9 cellular contexts compared by ENCODE assay signal in the genomic region with DNA sequence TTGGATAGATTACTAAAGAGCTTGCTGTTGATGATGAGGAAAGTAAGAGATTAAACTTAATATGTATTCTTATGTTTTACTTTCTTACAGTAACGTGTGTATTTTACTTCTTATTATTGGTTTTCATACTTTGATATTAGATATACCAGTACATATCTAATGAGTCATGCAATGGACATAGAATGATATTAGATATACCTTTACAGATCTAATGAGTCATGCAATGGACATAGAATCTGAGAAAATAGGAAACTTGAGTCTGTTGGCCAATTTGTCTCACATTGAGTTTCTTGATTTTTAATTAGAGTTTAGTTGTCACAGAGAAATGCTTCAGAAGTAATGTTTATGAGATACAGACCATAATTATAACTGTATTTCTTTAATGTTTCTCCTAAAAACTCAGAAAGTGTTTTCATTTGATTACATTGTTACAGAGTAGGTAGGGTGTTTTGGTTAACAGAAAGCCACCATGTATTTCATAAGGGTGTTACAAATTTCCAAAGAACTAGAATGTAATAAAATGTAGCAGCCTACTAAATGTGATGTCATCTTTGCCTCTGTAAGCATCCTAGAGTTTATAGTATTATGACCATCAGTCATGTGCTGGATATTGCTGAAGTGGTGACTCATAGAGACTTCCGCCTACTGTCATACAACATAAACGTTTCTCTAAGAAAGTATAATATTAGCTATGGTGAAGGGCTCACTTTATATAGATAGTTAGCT. TPM values are rescaled to one million over a fixed set of nuclear protein-coding genes. Genes with fewer than 3 reads are reported as not detected.
DNase-seq lines count a peak whose midpoint lies in the region; ATAC-seq, FAIRE-seq and TF ChIP-seq lines count a peak whose summit lies in the region.
"Had no signal": no experiment of that assay in that cellular context is flagged by ENCODE, and none has a peak within 500 bp of the region (broad histone marks: within the 10 kb centered on the region; RNA-seq: fewer than 3 reads in every experiment).

No MANE protein-coding gene starts in this region.

- ATAC-seq in pancreas: no peak
- ATAC-seq in heart right ventricle: no peak
- ATAC-seq: effector memory CD8-positive, alpha-beta T cell had no signal

- peak; percentile 51 for DNase-seq in GF-D8 (lab: John Stamatoyannopoulos, UW)
- DNase-seq in NCI-H2227 treated with DMSO at 0.1 percent for 48 hours (lab: John Stamatoyannopoulos, UW): peak; percentile 2
- DNase-seq in dedifferentiated amniotic fluid mesenchymal stem cell (ENCODE audit: extremely low spot score): peak; percentile 69
- DNase-seq in pancreas: no peak
- DNase-seq in ureter (ENCODE audit: low spot score): no peak
- no peak for DNase-seq in NK-92 (lab: John Stamatoyannopoulos, UW; ENCODE audit: unreplicated experiment)
- no peak for DNase-seq in dorsolateral prefrontal cortex
- no peak for DNase-seq in heart right ventricle
- DNase-seq: effector memory CD8-positive, alpha-beta T cell had no signal

- intact Hi-C loops in pancreas (cut with DNase I): no loop called here
- intact Hi-C loops in dorsolateral prefrontal cortex (cut with DNase I): no loop called here
- intact Hi-C loops in heart right ventricle (cut with DNase I): loop anchor here in 2 of 10 donors (10.0 kb wide), 2 partner anchors 158 to 312 kb away; a partner anchor contains a TSS

- FAIRE-seq in pancreas (lab: Jason Lieb, UNC): peak; percentile 87

- WGBS in pancreas, 2 donors: 70 to 81% methylated on average over 3 of the region's 3 CpGs
- WGBS in heart right ventricle, 2 donors: 68 to 72% methylated on average over 3 of the region's 3 CpGs

- H3K4me1 ChIP-seq in pancreas: peaks cover 0 to 9% (median 5%) of the 10 kb centered on the region in 3 donors
- H3K4me1 ChIP-seq in heart right ventricle: peaks cover 0 to 31% (median 17%) of the 10 kb centered on the region in 9 donors

- H3K27me3 ChIP-seq in pancreas: peaks cover 0 to 4% (median 0%) of the 10 kb centered on the region in 4 donors
- H3K27me3 ChIP-seq in dorsolateral prefrontal cortex: peaks cover 0 to 5% (median 0%) of the 10 kb centered on the region in 45 donors
- peaks cover 0 to 5% (median 0%) of the 10 kb centered on the region in 7 donors for H3K27me3 ChIP-seq in heart right ventricle

- H3K9me3 ChIP-seq in pancreas: no peaks in the 10 kb centered on the region
- peaks cover 0 to under 1% (median 0%) of the 10 kb centered on the region in 11 donors for H3K9me3 ChIP-seq in heart right ventricle

- no peak for TF ChIP-seq CTCF in pancreas (IDR thresholded peaks at IDR 0.05)
- TF ChIP-seq CTCF in dorsolateral prefrontal cortex (IDR thresholded peaks at IDR 0.05 in 54 of 56, conservative IDR thresholded peaks at IDR 0.05 in 2 of 56; ENCODE audit: low read depth in 1 of 56, partially characterized antibody in 56 of 56): no peak
- no peak for TF ChIP-seq CTCF in heart right ventricle (IDR thresholded peaks at IDR 0.05)

- no peak overlapping the region for H3K4me3 ChIP-seq in pancreas
- no peak overlapping the region for H3K4me3 ChIP-seq in dorsolateral prefrontal cortex
- no peak overlapping the region for H3K4me3 ChIP-seq in heart right ventricle

- H3K27ac ChIP-seq in pancreas: no peak overlapping the region
- H3K27ac ChIP-seq in dorsolateral prefrontal cortex: no peak overlapping the region
- no peak overlapping the region for H3K27ac ChIP-seq in heart right ventricle

- H3K36me3 ChIP-seq in pancreas (no peaks in the 10 kb centered on the region), heart right ventricle (peaks cover 0 to 5% (median 0%) of the 10 kb centered on the region in 9 donors)

RNA-seq across cellular contexts. Expression of a gene that starts 3.0 kb away (rescaled TPM):
- total RNA-seq in pancreas: 1 to 10 TPM in 3 of 6 donors, under 1 TPM in 3; 0.56 to 5.5 (median 1.3) TPM
- polyA plus RNA-seq in pancreas: under 1 TPM; 0.61 to 0.76 TPM
- total RNA-seq in ureter: 6.0 TPM
- 1 to 10 TPM in 112 of 120 experiments, under 1 TPM in 8; 0.39 to 8.7 (median 2.6) TPM for total RNA-seq in dorsolateral prefrontal cortex
- 1 to 10 TPM; 1.3 to 5.6 (median 2.0) TPM for total RNA-seq in heart right ventricle
- 1 to 10 TPM in 1 of 2 donors, under 1 TPM in 1; 0.43 to 1.5 TPM for polyA plus RNA-seq in heart right ventricle

Comparison
In these comparisons a context has a peak if more than half of its experiments do, and no peak if none do; other contexts are left out.
1. DNase-seq: peak in GF-D8 (single experiment), NCI-H2227 treated with DMSO at 0.1 percent for 48 hours (single experiment) and dedifferentiated amniotic fluid mesenchymal stem cell (single experiment); none in pancreas (0 of 6), ureter (single experiment), NK-92 (single experiment), dorsolateral prefrontal cortex (0 of 10) and heart right ventricle (0 of 2).